1 cellular context compared by ENCODE assay signal in the genomic region with DNA sequence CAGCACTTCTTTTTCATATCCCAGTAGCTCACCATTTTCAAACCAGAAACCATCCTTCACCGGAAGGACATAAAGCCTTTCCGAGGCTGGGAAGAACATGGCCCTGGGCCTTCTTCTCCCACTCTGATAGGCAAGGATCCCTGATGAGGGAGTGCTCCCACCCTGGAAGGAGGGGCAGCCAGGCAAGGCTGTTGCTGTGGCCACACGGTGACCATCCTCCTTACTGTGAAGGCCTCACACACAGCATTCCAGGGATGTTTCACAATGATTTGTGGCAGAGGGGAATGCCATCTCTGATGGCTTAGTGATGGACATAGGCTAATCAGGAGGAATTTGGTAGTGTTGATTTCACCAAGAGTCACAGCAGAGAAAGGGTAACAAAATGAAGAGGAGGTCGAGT.
A peak's percentile ranks its signal among the peaks of the same experiment; 100 is the strongest.
TF ChIP-seq lines count a peak whose summit lies in the region.

No MANE protein-coding gene starts in this region.

TF ChIP-seq in GM23338, 12 proteins besides CTCF, POLR2A, EP300 and RAD21 (continued from another document):
- TF ChIP-seq, protein P1, sequence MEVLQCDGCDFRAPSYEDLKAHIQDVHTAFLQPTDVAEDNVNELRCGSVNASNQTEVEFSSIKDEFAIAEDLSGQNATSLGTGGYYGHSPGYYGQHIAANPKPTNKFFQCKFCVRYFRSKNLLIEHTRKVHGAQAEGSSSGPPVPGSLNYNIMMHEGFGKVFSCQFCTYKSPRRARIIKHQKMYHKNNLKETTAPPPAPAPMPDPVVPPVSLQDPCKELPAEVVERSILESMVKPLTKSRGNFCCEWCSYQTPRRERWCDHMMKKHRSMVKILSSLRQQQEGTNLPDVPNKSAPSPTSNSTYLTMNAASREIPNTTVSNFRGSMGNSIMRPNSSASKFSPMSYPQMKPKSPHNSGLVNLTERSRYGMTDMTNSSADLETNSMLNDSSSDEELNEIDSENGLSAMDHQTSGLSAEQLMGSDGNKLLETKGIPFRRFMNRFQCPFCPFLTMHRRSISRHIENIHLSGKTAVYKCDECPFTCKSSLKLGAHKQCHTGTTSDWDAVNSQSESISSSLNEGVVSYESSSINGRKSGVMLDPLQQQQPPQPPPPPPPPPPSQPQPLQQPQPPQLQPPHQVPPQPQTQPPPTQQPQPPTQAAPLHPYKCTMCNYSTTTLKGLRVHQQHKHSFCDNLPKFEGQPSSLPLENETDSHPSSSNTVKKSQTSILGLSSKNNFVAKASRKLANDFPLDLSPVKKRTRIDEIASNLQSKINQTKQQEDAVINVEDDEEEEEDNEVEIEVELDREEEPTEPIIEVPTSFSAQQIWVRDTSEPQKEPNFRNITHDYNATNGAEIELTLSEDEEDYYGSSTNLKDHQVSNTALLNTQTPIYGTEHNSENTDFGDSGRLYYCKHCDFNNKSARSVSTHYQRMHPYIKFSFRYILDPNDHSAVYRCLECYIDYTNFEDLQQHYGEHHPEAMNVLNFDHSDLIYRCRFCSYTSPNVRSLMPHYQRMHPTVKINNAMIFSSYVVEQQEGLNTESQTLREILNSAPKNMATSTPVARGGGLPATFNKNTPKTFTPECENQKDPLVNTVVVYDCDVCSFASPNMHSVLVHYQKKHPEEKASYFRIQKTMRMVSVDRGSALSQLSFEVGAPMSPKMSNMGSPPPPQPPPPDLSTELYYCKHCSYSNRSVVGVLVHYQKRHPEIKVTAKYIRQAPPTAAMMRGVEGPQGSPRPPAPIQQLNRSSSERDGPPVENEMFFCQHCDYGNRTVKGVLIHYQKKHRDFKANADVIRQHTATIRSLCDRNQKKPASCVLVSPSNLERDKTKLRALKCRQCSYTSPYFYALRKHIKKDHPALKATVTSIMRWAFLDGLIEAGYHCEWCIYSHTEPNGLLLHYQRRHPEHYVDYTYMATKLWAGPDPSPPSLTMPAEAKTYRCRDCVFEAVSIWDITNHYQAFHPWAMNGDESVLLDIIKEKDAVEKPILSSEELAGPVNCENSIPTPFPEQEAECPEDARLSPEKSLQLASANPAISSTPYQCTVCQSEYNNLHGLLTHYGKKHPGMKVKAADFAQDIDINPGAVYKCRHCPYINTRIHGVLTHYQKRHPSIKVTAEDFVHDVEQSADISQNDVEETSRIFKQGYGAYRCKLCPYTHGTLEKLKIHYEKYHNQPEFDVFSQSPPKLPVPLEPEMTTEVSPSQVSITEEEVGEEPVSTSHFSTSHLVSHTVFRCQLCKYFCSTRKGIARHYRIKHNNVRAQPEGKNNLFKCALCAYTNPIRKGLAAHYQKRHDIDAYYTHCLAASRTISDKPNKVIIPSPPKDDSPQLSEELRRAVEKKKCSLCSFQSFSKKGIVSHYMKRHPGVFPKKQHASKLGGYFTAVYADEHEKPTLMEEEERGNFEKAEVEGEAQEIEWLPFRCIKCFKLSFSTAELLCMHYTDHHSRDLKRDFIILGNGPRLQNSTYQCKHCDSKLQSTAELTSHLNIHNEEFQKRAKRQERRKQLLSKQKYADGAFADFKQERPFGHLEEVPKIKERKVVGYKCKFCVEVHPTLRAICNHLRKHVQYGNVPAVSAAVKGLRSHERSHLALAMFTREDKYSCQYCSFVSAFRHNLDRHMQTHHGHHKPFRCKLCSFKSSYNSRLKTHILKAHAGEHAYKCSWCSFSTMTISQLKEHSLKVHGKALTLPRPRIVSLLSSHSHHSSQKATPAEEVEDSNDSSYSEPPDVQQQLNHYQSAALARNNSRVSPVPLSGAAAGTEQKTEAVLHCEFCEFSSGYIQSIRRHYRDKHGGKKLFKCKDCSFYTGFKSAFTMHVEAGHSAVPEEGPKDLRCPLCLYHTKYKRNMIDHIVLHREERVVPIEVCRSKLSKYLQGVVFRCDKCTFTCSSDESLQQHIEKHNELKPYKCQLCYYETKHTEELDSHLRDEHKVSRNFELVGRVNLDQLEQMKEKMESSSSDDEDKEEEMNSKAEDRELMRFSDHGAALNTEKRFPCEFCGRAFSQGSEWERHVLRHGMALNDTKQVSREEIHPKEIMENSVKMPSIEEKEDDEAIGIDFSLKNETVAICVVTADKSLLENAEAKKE (CRISPR knock-in tag; IDR thresholded peaks at IDR 0.05): peak; percentile 80; the same call in 1 of the 2 replicates
